In genomic region chr14:33836895-33837577, GRCh38 we compare ENCODE assay signal across 17 cellular contexts.
"Had no signal": no experiment of that assay in that cellular context is flagged by ENCODE, and none has a peak within 500 bp of the region (broad histone marks: within the 10 kb centered on the region; RNA-seq: fewer than 3 reads in every experiment).

No MANE protein-coding gene starts in this region.

- H3K4me3 Mint-ChIP-seq: activated CD4-positive, alpha-beta memory T cell treated with anti-CD3 and anti-CD28 coated beads for 36 hours; activated naive CD4-positive, alpha-beta T cell treated with anti-CD3 and anti-CD28 coated beads for 36 hours; central memory CD8-positive, alpha-beta T cell; stimulated activated naive CD8-positive, alpha-beta T cell treated with anti-CD3 and anti-CD28 coated beads, Interleukin-15, amount 100 ng/mL, for 72 hours; T-cell had no signal

- H2AFZ ChIP-seq: parathyroid adenoma had no signal

- H3K4me1 Mint-ChIP-seq: central memory CD8-positive, alpha-beta T cell had no signal

- H3K27me3 ChIP-seq: upper lobe of right lung had no signal

- H3K4me2 ChIP-seq: smooth muscle cell had no signal

- H3K9me3 ChIP-seq: thoracic aorta, upper lobe of right lung had no signal

- DNase-seq: activated CD4-positive, alpha-beta memory T cell treated with anti-CD3 and anti-CD28 coated beads for 36 hours; activated naive CD4-positive, alpha-beta T cell treated with anti-CD3 and anti-CD28 coated beads for 36 hours; activated T-cell treated with anti-CD3 and anti-CD28 coated beads, Interleukin-2, amount 50 U/mL, for 1 hour; mesenchymal stem cell; naive thymus-derived CD4-positive, alpha-beta T cell; stimulated activated CD4-positive, alpha-beta T cell treated with anti-CD3 and anti-CD28 coated beads, Interleukin-4, amount 100 ng/mL, for 1 hour; stimulated activated naive CD8-positive, alpha-beta T cell treated with anti-CD3 and anti-CD28 coated beads, Interleukin-15, amount 100 ng/mL, for 72 hours; T-cell; upper lobe of right lung; WERI-Rb-1 had no signal

- H3K27ac Mint-ChIP-seq: activated CD4-positive, alpha-beta memory T cell treated with anti-CD3 and anti-CD28 coated beads for 36 hours; activated naive CD4-positive, alpha-beta T cell treated with anti-CD3 and anti-CD28 coated beads for 36 hours; T-cell had no signal

- H3K27me3 Mint-ChIP-seq: activated CD4-positive, alpha-beta memory T cell treated with anti-CD3 and anti-CD28 coated beads for 36 hours; central memory CD8-positive, alpha-beta T cell; stimulated activated naive CD8-positive, alpha-beta T cell treated with anti-CD3 and anti-CD28 coated beads, Interleukin-15, amount 100 ng/mL, for 72 hours; T-cell had no signal

- H3K36me3 Mint-ChIP-seq: activated CD4-positive, alpha-beta memory T cell treated with anti-CD3 and anti-CD28 coated beads for 36 hours; T-cell had no signal

- ATAC-seq: sciatic nerve; SK-N-SH treated with all-trans-retinoic acid at 6 μM for 48 hours; stimulated activated naive CD8-positive, alpha-beta T cell treated with anti-CD3 and anti-CD28 coated beads, Interleukin-15, amount 100 ng/mL, for 72 hours; T-cell; upper lobe of right lung had no signal

- H3K27ac ChIP-seq: coronary artery, parathyroid adenoma, thoracic aorta, upper lobe of right lung, WERI-Rb-1 had no signal

- H3K36me3 ChIP-seq: thoracic aorta, upper lobe of right lung, WERI-Rb-1 had no signal

- H3K4me3 ChIP-seq: coronary artery, smooth muscle cell, thoracic aorta, upper lobe of right lung had no signal

- H3K9ac ChIP-seq: parathyroid adenoma had no signal

- H3K79me2 ChIP-seq: parathyroid adenoma had no signal

- H3K9me3 Mint-ChIP-seq: activated CD4-positive, alpha-beta memory T cell treated with anti-CD3 and anti-CD28 coated beads for 36 hours; stimulated activated naive CD8-positive, alpha-beta T cell treated with anti-CD3 and anti-CD28 coated beads, Interleukin-15, amount 100 ng/mL, for 72 hours had no signal

- H3K4me1 ChIP-seq: parathyroid adenoma, upper lobe of right lung had no signal
